Comparison of ENCODE assay signal across 15 cellular contexts in the genomic region with DNA sequence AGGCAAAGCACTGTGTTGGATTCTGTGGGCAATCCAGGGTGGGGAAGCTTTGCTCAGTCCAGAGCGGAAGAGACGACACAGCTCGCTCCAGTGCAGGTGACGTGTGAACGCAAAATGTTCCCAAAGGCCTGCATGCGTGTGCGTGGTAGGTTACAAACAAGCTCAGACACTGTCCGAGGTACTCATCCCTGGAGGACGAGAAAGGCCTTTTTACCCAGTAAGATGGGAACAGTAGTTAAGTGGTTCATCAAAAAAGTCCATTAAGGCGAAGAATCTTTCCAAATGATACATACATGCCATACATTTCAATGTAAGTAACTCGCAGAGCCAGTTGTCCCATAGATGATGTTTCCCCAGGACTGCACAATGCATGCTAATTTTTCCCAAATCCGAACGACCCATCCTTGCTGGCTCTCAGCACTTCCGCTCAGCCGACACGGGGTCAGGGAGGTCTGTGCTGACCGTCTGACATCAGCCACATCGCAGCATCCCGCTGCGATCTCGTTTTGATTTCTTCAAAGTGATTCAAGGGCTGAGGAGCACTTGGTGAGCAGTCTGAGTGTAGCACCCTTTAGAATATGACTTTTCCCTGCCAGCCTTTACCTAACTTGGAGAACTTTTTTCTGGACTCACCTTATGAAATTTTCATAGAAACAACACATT. TPM values are rescaled to one million over a fixed set of nuclear protein-coding genes. Genes with fewer than 3 reads are reported as not detected.
DNase-seq lines count a peak whose midpoint lies in the region; ATAC-seq and TF ChIP-seq lines count a peak whose summit lies in the region.
"Had no signal": no experiment of that assay in that cellular context is flagged by ENCODE, and none has a peak within 500 bp of the region (broad histone marks: within the 10 kb centered on the region; RNA-seq: fewer than 3 reads in every experiment).

No MANE protein-coding gene starts in this region.

- WGBS in heart right ventricle, 2 donors = 78 to 79% methylated on average over 21 of the region's 21 CpGs
- 80 to 85% methylated on average over 21 of the region's 21 CpGs for whole genome bisulfite sequencing in upper lobe of left lung, 2 donors

- H3K9me3 ChIP-seq in heart right ventricle (no peaks in the 10 kb centered on the region), PC-3 (ENCODE audit: low read length) (no peaks in the 10 kb centered on the region), upper lobe of left lung (no peaks in the 10 kb centered on the region)
- H3K9me3 ChIP-seq: Caco-2 had no signal

- no peaks in the 10 kb centered on the region for H3F3A ChIP-seq in PC-3 (ENCODE audit: low read length, unreplicated experiment)

- H3K4me3 ChIP-seq in heart right ventricle = no peak overlapping the region
- H3K4me3 ChIP-seq in dorsolateral prefrontal cortex = peak overlapping the region in 1 of 59 donors; percentile 2
- H3K4me3 ChIP-seq in PC-3 (ENCODE audit: low read length) = no peak overlapping the region
- no peak overlapping the region for H3K4me3 ChIP-seq in upper lobe of left lung
- H3K4me3 ChIP-seq in brain microvascular endothelial cell (ENCODE audit: low read depth, low read length) = no peak overlapping the region

- DNase-seq in Right ventricle myocardium inferior (ENCODE audit: missing footprints) (peak; percentile 16), heart right ventricle (no peak), dorsolateral prefrontal cortex (no peak), PC-3 (no peak), upper lobe of left lung (no peak), brain microvascular endothelial cell (no peak)
- DNase-seq: ACHN; CD4-positive, alpha-beta T cell; DMS79; GDM1; GOT3 had no signal

- no peak for TF ChIP-seq RAD21 in Ishikawa (IDR thresholded peaks at IDR 0.05; ENCODE audit: low read depth)

- no peak overlapping the region for H3K9ac ChIP-seq in PC-3 (ENCODE audit: low read length)

- CTCF ChIA-PET in PC-3 (lab: Charles Lee) = no interaction called here

- TF ChIP-seq EP300 in Ishikawa (IDR thresholded peaks at IDR 0.05; ENCODE audit: borderline replicate concordance) = no peak
- no peak for TF ChIP-seq EP300 in upper lobe of left lung (IDR thresholded peaks at IDR 0.05)

- ATAC-seq in Right ventricle myocardium inferior (no peak), heart right ventricle (no peak), PC-3 (no peak; the same call in 1 of the 2 replicates), upper lobe of left lung (ENCODE audit: low FRiP score in 2 of 2) (no peak)

- no peaks in the 10 kb centered on the region for H4K20me1 ChIP-seq in PC-3 (ENCODE audit: low read length)

- no peaks in the 10 kb centered on the region for H3K9me2 ChIP-seq in PC-3 (replicated peaks; ENCODE audit: low read length)

- in situ Hi-C loops in brain microvascular endothelial cell (cut with HindIII; ENCODE audit: low pct_ligation_motif_present, low sequenced_read_pairs) = no loop called here

- TF ChIP-seq CTCF in heart right ventricle (IDR thresholded peaks at IDR 0.05) = no peak
- TF ChIP-seq CTCF in dorsolateral prefrontal cortex (IDR thresholded peaks at IDR 0.05 in 54 of 56, conservative IDR thresholded peaks at IDR 0.05 in 2 of 56; ENCODE audit: low read depth in 1 of 56, partially characterized antibody in 56 of 56) = no peak
- no peak for TF ChIP-seq CTCF in PC-3 (conservative IDR thresholded peaks at IDR 0.05; ENCODE audit: low read depth, low read length)
- no peak for TF ChIP-seq CTCF in upper lobe of left lung (IDR thresholded peaks at IDR 0.05)
- TF ChIP-seq CTCF in brain microvascular endothelial cell (IDR thresholded peaks at IDR 0.05; ENCODE audit: low read depth, low read length, missing control alignments) = no peak

- BruUV-seq in PC-3 (replicated peaks; lab: Mats Ljungman, UMichigan) = no TSS peak

- H3K79me2 ChIP-seq in PC-3 (ENCODE audit: low read length) = no peaks in the 10 kb centered on the region

- H3K27me3 ChIP-seq in heart right ventricle (peaks cover 0 to 76% (median 33%) of the 10 kb centered on the region in 7 donors), dorsolateral prefrontal cortex (no peaks in the 10 kb centered on the region), PC-3 (ENCODE audit: low read length) (peaks cover 21% of the 10 kb centered on the region; the same call in 1 of the 2 replicates), upper lobe of left lung (no peaks in the 10 kb centered on the region), brain microvascular endothelial cell (replicated peaks) (no peaks in the 10 kb centered on the region)

- POLR2A ChIA-PET in PC-3 (lab: Charles Lee; ENCODE audit: unreplicated experiment) = no interaction called here

- H3K27ac ChIP-seq in heart right ventricle (no peak overlapping the region), dorsolateral prefrontal cortex (peak overlapping the region in 43 of 59 donors; percentile 7 to 98 (median 75)), PC-3 (ENCODE audit: low read length) (no peak overlapping the region), upper lobe of left lung (no peak overlapping the region), brain microvascular endothelial cell (no peak overlapping the region)
- H3K27ac ChIP-seq: C4-2B had no signal

- H3K4me1 ChIP-seq in heart right ventricle = no peaks in the 10 kb centered on the region
- no peaks in the 10 kb centered on the region for H3K4me1 ChIP-seq in PC-3 (ENCODE audit: insufficient read depth, low read length)
- H3K4me1 ChIP-seq in upper lobe of left lung = no peaks in the 10 kb centered on the region
- H3K4me1 ChIP-seq: Caco-2 had no signal

- H2AFZ ChIP-seq in PC-3 (ENCODE audit: low read length) = no peak overlapping the region

- TF ChIP-seq POLR2A in upper lobe of left lung (IDR thresholded peaks at IDR 0.05) = no peak

- intact Hi-C loops in Right ventricle myocardium inferior (cut with DNase I) (no loop called here), heart right ventricle (cut with DNase I) (no loop called here), dorsolateral prefrontal cortex (cut with DNase I) (loop anchor here (5.0 to 10.0 kb wide), 2 partner anchors 174 to 242 kb away; no protein-coding TSS in a partner anchor), PC-3 (cut with micrococcal nuclease) (no loop called here)

- H3K36me3 ChIP-seq in heart right ventricle = no peaks in the 10 kb centered on the region
- H3K36me3 ChIP-seq in PC-3 (ENCODE audit: low read depth, low read length) = no peaks in the 10 kb centered on the region
- H3K36me3 ChIP-seq in upper lobe of left lung = no peaks in the 10 kb centered on the region
- no peaks in the 10 kb centered on the region for H3K36me3 ChIP-seq in brain microvascular endothelial cell (replicated peaks)

- no peak overlapping the region for H3K4me2 ChIP-seq in PC-3 (ENCODE audit: low read length)

TF ChIP-seq in Ishikawa, 13 proteins besides CTCF, POLR2A, EP300 and RAD21:
- TF ChIP-seq ZBTB7A (IDR thresholded peaks at IDR 0.05; ENCODE audit: low read depth) (no peak), REST (IDR thresholded peaks at IDR 0.05; ENCODE audit: low read depth) (peak; percentile 32; the same call in 1 of the 2 replicates)

RNA-seq across cellular contexts. Expression of gene B3GAT1, which starts 19.0 kb away (rescaled TPM):
- total RNA-seq in Right ventricle myocardium inferior (0.16 TPM), heart right ventricle (under 1 TPM in 4 of 10 donors, not detected in 6; 0.05 to 0.60 (median 0.18) TPM), dorsolateral prefrontal cortex (100 to 1,000 TPM; 204 to 380 (median 266) TPM), PC-3 (2014; rRNA removed) (not detected in 2 replicates), upper lobe of left lung (1 to 10 TPM in 4 of 6 donors, under 1 TPM in 2; under 0.01 to 2.7 (median 1.2) TPM)
- under 1 TPM; 0.04 to 0.07 TPM for polyA plus RNA-seq in heart right ventricle
- polyA plus RNA-seq: BJ had no signal

Comparison
In these comparisons a context has a peak if more than half of its experiments do, and no peak if none do; other contexts are left out.
1. H3K27ac ChIP-seq: peak in dorsolateral prefrontal cortex (43 of 59); none in heart right ventricle (0 of 10), PC-3 (single experiment), upper lobe of left lung (0 of 4) and brain microvascular endothelial cell (single experiment).
2. RNA of gene B3GAT1, which starts 19.0 kb away (total RNA-seq): 204 to 380 TPM in dorsolateral prefrontal cortex; under 0.01 to 2.7 TPM in upper lobe of left lung, 0.16 TPM in Right ventricle myocardium inferior (single experiment), 0.05 to 0.60 TPM in heart right ventricle and not detected in PC-3; every median in the first group is over 10 times any median in the second.
3. intact Hi-C loops: an anchor here in dorsolateral prefrontal cortex (5.0 to 10.0 kb wide); none called in Right ventricle myocardium inferior, heart right ventricle and PC-3.